Comparison of ENCODE assay signal across 1 cellular context in the genomic region with DNA sequence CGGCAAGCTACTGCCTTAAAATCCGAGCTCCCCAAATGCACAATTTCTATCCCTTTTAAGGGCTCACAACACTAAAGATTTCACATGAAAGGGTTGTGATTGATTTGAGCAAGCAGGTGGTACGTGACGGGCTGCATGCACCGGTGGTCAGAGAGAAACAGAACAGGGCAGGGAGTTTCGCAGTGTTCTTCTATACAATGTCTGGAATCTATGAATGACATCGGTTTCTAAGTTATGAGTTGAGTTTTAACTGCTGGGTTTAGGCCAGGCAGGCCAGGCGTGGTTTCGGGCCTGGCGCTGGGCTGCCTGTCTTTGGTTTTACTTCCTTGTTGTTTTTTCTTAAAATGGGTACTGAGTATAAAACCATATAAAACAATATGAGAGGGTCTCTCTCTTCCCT.
TF ChIP-seq lines count a peak whose summit lies in the region.

No MANE protein-coding gene starts in this region.

TF ChIP-seq in GM12878, 131 proteins besides CTCF, POLR2A, EP300 and RAD21:
- TF ChIP-seq JUNB (IDR thresholded peaks at IDR 0.05) = 0 out of 2 replicates have a peak, but pooled peaks have one; percentile 15
